Comparison of ENCODE assay signal across 26 cellular contexts in the genomic region with DNA sequence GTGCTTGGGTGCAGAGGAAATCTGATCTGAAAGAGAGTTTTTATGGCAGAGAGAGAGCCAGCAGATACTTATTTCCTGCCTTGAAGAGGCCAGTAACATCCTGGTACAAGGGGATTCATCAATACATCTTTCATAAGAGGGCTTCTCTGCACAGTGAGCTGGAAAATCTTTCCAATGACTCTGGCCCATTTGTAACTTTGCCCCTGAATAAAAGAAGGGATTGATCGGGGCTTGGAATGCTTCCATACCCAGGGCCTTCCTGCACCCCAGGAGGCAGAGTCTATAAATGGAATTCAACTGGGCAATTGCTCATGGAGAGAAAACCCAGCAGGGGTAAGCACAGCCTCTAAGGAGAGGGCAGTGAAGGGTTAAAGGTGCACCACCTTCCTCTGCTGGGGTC.
DNase-seq lines count a peak whose midpoint lies in the region; ATAC-seq and TF ChIP-seq lines count a peak whose summit lies in the region.
"Had no signal": no experiment of that assay in that cellular context is flagged by ENCODE, and none has a peak within 500 bp of the region (broad histone marks: within the 10 kb centered on the region; RNA-seq: fewer than 3 reads in every experiment).

No MANE protein-coding gene starts in this region.

- no peaks in the 10 kb centered on the region for H3K27me3 Mint-ChIP-seq in CD4-positive, alpha-beta memory T cell
- H3K27me3 Mint-ChIP-seq: CD4-positive, CD25-positive, alpha-beta regulatory T cell had no signal

- H3K27ac Mint-ChIP-seq in CD4-positive, alpha-beta memory T cell = peak overlapping the region in 4 of 7 donors; percentile 10 to 81 (median 15)
- H3K27ac Mint-ChIP-seq: HFFc6 had no signal

- H3K4me1 Mint-ChIP-seq in CD4-positive, alpha-beta memory T cell = peaks cover 27 to 62% (median 47%) of the 10 kb centered on the region in 4 donors

- H3K27ac ChIP-seq in CD4-positive, alpha-beta memory T cell (ENCODE audit: low read depth, low read length) = no peak overlapping the region
- peak overlapping the region; percentile 89 to 97 (median 96) for H3K27ac ChIP-seq in sigmoid colon
- H3K27ac ChIP-seq: GM23248, HL-60, PC-9, RWPE1 had no signal

- H3K36me3 Mint-ChIP-seq in CD4-positive, alpha-beta memory T cell = peaks cover 1 to 14% of the 10 kb centered on the region in 2 donors

- peaks cover 23% of the 10 kb centered on the region for H3K4me1 ChIP-seq in CD4-positive, alpha-beta memory T cell (ENCODE audit: insufficient read depth, low read length)
- peaks cover 0 to 99% (median 86%) of the 10 kb centered on the region in 4 donors for H3K4me1 ChIP-seq in sigmoid colon
- H3K4me1 ChIP-seq: BE2C had no signal

- TF ChIP-seq CTCF in sigmoid colon (IDR thresholded peaks at IDR 0.05) = no peak
- TF ChIP-seq CTCF in GM13976 (IDR thresholded peaks at IDR 0.05; ENCODE audit: borderline replicate concordance, control extremely low read depth, extremely low read depth, insufficient read depth, missing control alignments) = no peak

- H3K27me3 ChIP-seq in CD4-positive, alpha-beta memory T cell (ENCODE audit: insufficient read depth, low read length) = no peaks in the 10 kb centered on the region
- H3K27me3 ChIP-seq in sigmoid colon = no peaks in the 10 kb centered on the region
- H3K27me3 ChIP-seq: BE2C had no signal

- H3K9me3 Mint-ChIP-seq in CD4-positive, alpha-beta memory T cell = peaks cover 0 to 4% (median 0%) of the 10 kb centered on the region in 8 donors
- H3K9me3 Mint-ChIP-seq: H9, HFFc6 had no signal

- no peak overlapping the region for H3K4me3 ChIP-seq in CD4-positive, alpha-beta memory T cell (ENCODE audit: low read length in 2 of 2)
- H3K4me3 ChIP-seq in sigmoid colon = no peak overlapping the region
- H3K4me3 ChIP-seq: GM12878, GM23248, PC-9 had no signal

- CTCF ChIA-PET in CD4-positive, alpha-beta memory T cell (lab: Charles Lee; ENCODE audit: partially characterized antibody) = no interaction called here

- H3K36me3 ChIP-seq in CD4-positive, alpha-beta memory T cell (ENCODE audit: insufficient read depth, low read length) = no peaks in the 10 kb centered on the region
- no peaks in the 10 kb centered on the region for H3K36me3 ChIP-seq in sigmoid colon
- H3K36me3 ChIP-seq: BE2C had no signal

- no peak for TF ChIP-seq POLR2A in sigmoid colon (IDR thresholded peaks at IDR 0.05)

- 62 to 80% methylated on average over 1 of the region's 1 CpG for WGBS in sigmoid colon, 2 donors

- no peak for TF ChIP-seq EP300 in sigmoid colon (IDR thresholded peaks at IDR 0.05)

- in situ Hi-C loops in SK-MEL-5 (cut with HindIII; ENCODE audit: low pct_unique_long_range_greater_than_20kb, low sequenced_read_pairs) = no loop called here
- in situ Hi-C loops in GM13976 (cut with MboI; ENCODE audit: low sequenced_read_pairs, unreplicated experiment) = no loop called here

- no peak for DNase-seq in CD4-positive, alpha-beta memory T cell
- peak; percentile 57 for DNase-seq in SK-MEL-5 (ENCODE audit: low read depth, low spot score)
- peak; percentile 37 for DNase-seq in globus pallidus (ENCODE audit: low spot score)
- no peak for DNase-seq in sigmoid colon
- no peak for DNase-seq in stimulated activated CD4-positive, alpha-beta T cell treated with anti-CD3 and anti-CD28 coated beads, Interleukin-1b, Interleukin-23, amount 100 ng/mL, for 48 hours
- DNase-seq in GM13976 (ENCODE audit: low spot score) = no peak
- DNase-seq: BE2C, Caco-2, DMS 273 treated with DMSO at 0.1 percent for 48 hours, DMS79 treated with DMSO at 0.1 percent for 48 hours, GM23248, H9, HFFc6, KG1, NCI-H1105 treated with DMSO at 0.1 percent for 48 hours, NCI-H2081, NCI-H446, NCI-H69, PC-9, SHP77 treated with DMSO at 0.1 percent for 48 hours, SK-N-SH had no signal

- H3K4me3 Mint-ChIP-seq in CD4-positive, alpha-beta memory T cell = no peak overlapping the region
- H3K4me3 Mint-ChIP-seq: CD4-positive, CD25-positive, alpha-beta regulatory T cell; H9; HFFc6 had no signal

- H3K9me3 ChIP-seq in CD4-positive, alpha-beta memory T cell (ENCODE audit: control insufficient read depth in 1 of 2, low read length in 2 of 2) = no peaks in the 10 kb centered on the region
- no peaks in the 10 kb centered on the region for H3K9me3 ChIP-seq in sigmoid colon
- H3K9me3 ChIP-seq: BE2C, Caco-2, SK-N-SH had no signal

- POLR2A ChIA-PET in CD4-positive, alpha-beta memory T cell (lab: Charles Lee; ENCODE audit: partially characterized antibody) = no interaction called here

- ATAC-seq in HG02571 (IDR thresholded peaks at IDR 0.05; ENCODE audit: unreplicated experiment) = no peak
- ATAC-seq: GM12878 had no signal

- intact Hi-C loops in CD4-positive, alpha-beta memory T cell (cut with micrococcal nuclease) = no loop called here
- intact Hi-C loops in sigmoid colon (cut with DNase I) = loop anchor here (5.0 kb wide), 1 partner anchor 35 kb away; no protein-coding TSS in a partner anchor

Comparison
In these comparisons a context has a peak if more than half of its experiments do, and no peak if none do; other contexts are left out.
1. DNase-seq: peak in SK-MEL-5 (single experiment) and globus pallidus (single experiment); none in CD4-positive, alpha-beta memory T cell (0 of 5), sigmoid colon (single experiment), stimulated activated CD4-positive, alpha-beta T cell treated with anti-CD3 and anti-CD28 coated beads, Interleukin-1b, Interleukin-23, amount 100 ng/mL, for 48 hours (single experiment) and GM13976 (single experiment).